Comparison of ENCODE assay signal across 31 cellular contexts in genomic region chr3:101134331-101134730, GRCh38.
"Had no signal": no experiment of that assay in that cellular context is flagged by ENCODE, and none has a peak within 500 bp of the region (broad histone marks: within the 10 kb centered on the region; RNA-seq: fewer than 3 reads in every experiment).

No MANE protein-coding gene starts in this region.

- DNase-seq: activated CD4-positive, alpha-beta memory T cell treated with anti-CD3 and anti-CD28 coated beads, Interleukin-2, amount 10 ng/mL, durations not matched to agents 7 days and 5 days; activated CD4-positive, alpha-beta T cell treated with anti-CD3 and anti-CD28 coated beads for 1 hour; activated CD4-positive, alpha-beta T cell treated with anti-CD3 and anti-CD28 coated beads, Interleukin-2, amount 10 ng/mL, durations not matched to agents 7 days and 5 days; activated CD8-positive, alpha-beta memory T cell treated with anti-CD3 and anti-CD28 coated beads, Interleukin-2, amount 50 U/mL, for 48 hours; activated T-cell treated with anti-CD3 and anti-CD28 coated beads, Interleukin-2, amount 50 U/mL, for 48 hours; adrenal gland; aorta; body of pancreas; cerebellar nuclear complex; colonic mucosa; dorsolateral prefrontal cortex; effector memory CD4-positive, alpha-beta T cell; islet precursor cell; left ventricle myocardium inferior; ovary; retina; stimulated activated CD4-positive, alpha-beta T cell treated with anti-CD3 and anti-CD28 coated beads, Interleukin-12 subunit alpha, Interleukin-12 subunit beta, amount 100 ng/mL, for 4 hours; stimulated activated naive CD4-positive, alpha-beta T cell; T-helper 1 cell; testis; transverse colon had no signal

- H3K27ac Mint-ChIP-seq: activated CD4-positive, alpha-beta memory T cell treated with anti-CD3 and anti-CD28 coated beads, Interleukin-2, amount 10 ng/mL, durations not matched to agents 7 days and 5 days; activated CD4-positive, alpha-beta T cell treated with anti-CD3 and anti-CD28 coated beads, Interleukin-2, amount 10 ng/mL, durations not matched to agents 7 days and 5 days; activated naive CD4-positive, alpha-beta T cell treated with anti-CD3 and anti-CD28 coated beads, Interleukin-2, amount 50 U/mL, for 24 hours; activated T-helper 2 cell treated with anti-CD3 and anti-CD28 coated beads, Interferon-gamma antibody, Interleukin-2, Interleukin-4, amounts not matched to agents 10 μg/mL and 5 μg/mL and 100 μg/mL, durations not matched to agents 14 hours and 24 hours and 36 hours; nephron; WTC11 had no signal

- H3K36me3 ChIP-seq: adrenal gland, cardiac muscle cell, colonic mucosa, gastroesophageal sphincter, left ventricle myocardium inferior, ovary, prostate gland, transverse colon had no signal

- ATAC-seq: body of pancreas, gastroesophageal sphincter, sciatic nerve, WTC11 had no signal

- H2AFZ ChIP-seq: hepatocyte had no signal

- H3K4me3 ChIP-seq: adrenal gland, body of pancreas, cardiac muscle cell, colonic mucosa, dorsolateral prefrontal cortex, gastroesophageal sphincter, hepatocyte, left ventricle myocardium inferior, ovary, prostate gland, skin epidermis, testis, transverse colon had no signal

- H3K4me1 Mint-ChIP-seq: nephron had no signal

- H3K4me3 Mint-ChIP-seq: activated CD4-positive, alpha-beta memory T cell treated with anti-CD3 and anti-CD28 coated beads, Interleukin-2, amount 10 ng/mL, durations not matched to agents 7 days and 5 days; activated CD4-positive, alpha-beta T cell treated with anti-CD3 and anti-CD28 coated beads, Interleukin-2, amount 10 ng/mL, durations not matched to agents 7 days and 5 days; nephron; WTC11 had no signal

- H3K36me3 Mint-ChIP-seq: activated naive CD4-positive, alpha-beta T cell treated with anti-CD3 and anti-CD28 coated beads, Interleukin-2, amount 50 U/mL, for 24 hours; WTC11 had no signal

- H3K27me3 Mint-ChIP-seq: activated naive CD4-positive, alpha-beta T cell treated with anti-CD3 and anti-CD28 coated beads, Interleukin-2, amount 50 U/mL, for 24 hours had no signal

- H3K79me2 ChIP-seq: hepatocyte had no signal

- H3K9me3 ChIP-seq: adrenal gland, body of pancreas, colonic mucosa, gastroesophageal sphincter, left ventricle myocardium inferior, ovary, prostate gland, testis, transverse colon had no signal

- H3K4me1 ChIP-seq: adrenal gland, body of pancreas, colonic mucosa, gastroesophageal sphincter, left ventricle myocardium inferior, prostate gland, testis, transverse colon had no signal

- H3K27ac ChIP-seq: adrenal gland, body of pancreas, cardiac muscle cell, colonic mucosa, dorsolateral prefrontal cortex, gastroesophageal sphincter, hepatocyte, left ventricle myocardium inferior, ovary, prostate gland, skin epidermis, testis, transverse colon had no signal

- H3K4me2 ChIP-seq: hepatocyte had no signal

- H3K27me3 ChIP-seq: adrenal gland, body of pancreas, cardiac muscle cell, colonic mucosa, dorsolateral prefrontal cortex, gastroesophageal sphincter, hepatocyte, ovary, testis, transverse colon had no signal
